ENCODE assay signal across 2 cellular contexts in the genomic region with DNA sequence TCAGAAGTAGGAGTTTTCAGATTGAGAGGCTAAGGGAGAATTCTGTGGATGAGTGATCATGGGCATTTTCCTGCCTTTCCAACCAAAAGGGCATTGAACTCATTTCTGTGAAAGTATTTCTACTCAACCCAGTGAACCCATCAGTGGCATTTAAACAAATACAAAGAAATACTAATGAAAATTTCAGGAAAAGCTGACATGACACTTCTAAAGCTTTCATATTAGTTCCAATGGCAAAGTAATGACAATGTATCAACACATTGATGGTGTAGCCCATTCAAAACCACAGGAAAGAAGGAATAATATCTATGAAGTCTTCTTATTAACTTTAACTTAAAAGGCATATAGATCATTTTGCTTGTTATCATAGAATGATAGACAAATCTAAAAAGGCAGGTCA.
TF ChIP-seq lines count a peak whose summit lies in the region.

No MANE protein-coding gene starts in this region.

TF ChIP-seq in HepG2, 621 proteins besides CTCF, POLR2A, EP300 and RAD21:
- TF ChIP-seq KLF9 (CRISPR knock-in tag; IDR thresholded peaks at IDR 0.05; ENCODE audit: low read depth), result no peak
- peak; percentile 73 for TF ChIP-seq MAFF (IDR thresholded peaks at IDR 0.05; ENCODE audit: low read depth, low read length)
- no peak for TF ChIP-seq HOXD1 (CRISPR knock-in tag; IDR thresholded peaks at IDR 0.05)
- no peak for TF ChIP-seq STAT5B (CRISPR knock-in tag; IDR thresholded peaks at IDR 0.05)
- no peak for TF ChIP-seq HOXA7 (CRISPR knock-in tag; IDR thresholded peaks at IDR 0.05)
- TF ChIP-seq ZNF614 (CRISPR knock-in tag; IDR thresholded peaks at IDR 0.05; ENCODE audit: borderline replicate concordance), result no peak
- TF ChIP-seq MAFK (conservative IDR thresholded peaks at IDR 0.05 in 1 of 2, IDR thresholded peaks at IDR 0.05 in 1 of 2; ENCODE audit: low read length in 2 of 2), result peak; percentile 70 to 84; a peak in 3 of 4 replicates
- TF ChIP-seq, protein P1, sequence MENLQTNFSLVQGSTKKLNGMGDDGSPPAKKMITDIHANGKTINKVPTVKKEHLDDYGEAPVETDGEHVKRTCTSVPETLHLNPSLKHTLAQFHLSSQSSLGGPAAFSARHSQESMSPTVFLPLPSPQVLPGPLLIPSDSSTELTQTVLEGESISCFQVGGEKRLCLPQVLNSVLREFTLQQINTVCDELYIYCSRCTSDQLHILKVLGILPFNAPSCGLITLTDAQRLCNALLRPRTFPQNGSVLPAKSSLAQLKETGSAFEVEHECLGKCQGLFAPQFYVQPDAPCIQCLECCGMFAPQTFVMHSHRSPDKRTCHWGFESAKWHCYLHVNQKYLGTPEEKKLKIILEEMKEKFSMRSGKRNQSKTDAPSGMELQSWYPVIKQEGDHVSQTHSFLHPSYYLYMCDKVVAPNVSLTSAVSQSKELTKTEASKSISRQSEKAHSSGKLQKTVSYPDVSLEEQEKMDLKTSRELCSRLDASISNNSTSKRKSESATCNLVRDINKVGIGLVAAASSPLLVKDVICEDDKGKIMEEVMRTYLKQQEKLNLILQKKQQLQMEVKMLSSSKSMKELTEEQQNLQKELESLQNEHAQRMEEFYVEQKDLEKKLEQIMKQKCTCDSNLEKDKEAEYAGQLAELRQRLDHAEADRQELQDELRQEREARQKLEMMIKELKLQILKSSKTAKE (CRISPR knock-in tag; IDR thresholded peaks at IDR 0.05; ENCODE audit: borderline replicate concordance), result no peak
- TF ChIP-seq, protein P2, sequence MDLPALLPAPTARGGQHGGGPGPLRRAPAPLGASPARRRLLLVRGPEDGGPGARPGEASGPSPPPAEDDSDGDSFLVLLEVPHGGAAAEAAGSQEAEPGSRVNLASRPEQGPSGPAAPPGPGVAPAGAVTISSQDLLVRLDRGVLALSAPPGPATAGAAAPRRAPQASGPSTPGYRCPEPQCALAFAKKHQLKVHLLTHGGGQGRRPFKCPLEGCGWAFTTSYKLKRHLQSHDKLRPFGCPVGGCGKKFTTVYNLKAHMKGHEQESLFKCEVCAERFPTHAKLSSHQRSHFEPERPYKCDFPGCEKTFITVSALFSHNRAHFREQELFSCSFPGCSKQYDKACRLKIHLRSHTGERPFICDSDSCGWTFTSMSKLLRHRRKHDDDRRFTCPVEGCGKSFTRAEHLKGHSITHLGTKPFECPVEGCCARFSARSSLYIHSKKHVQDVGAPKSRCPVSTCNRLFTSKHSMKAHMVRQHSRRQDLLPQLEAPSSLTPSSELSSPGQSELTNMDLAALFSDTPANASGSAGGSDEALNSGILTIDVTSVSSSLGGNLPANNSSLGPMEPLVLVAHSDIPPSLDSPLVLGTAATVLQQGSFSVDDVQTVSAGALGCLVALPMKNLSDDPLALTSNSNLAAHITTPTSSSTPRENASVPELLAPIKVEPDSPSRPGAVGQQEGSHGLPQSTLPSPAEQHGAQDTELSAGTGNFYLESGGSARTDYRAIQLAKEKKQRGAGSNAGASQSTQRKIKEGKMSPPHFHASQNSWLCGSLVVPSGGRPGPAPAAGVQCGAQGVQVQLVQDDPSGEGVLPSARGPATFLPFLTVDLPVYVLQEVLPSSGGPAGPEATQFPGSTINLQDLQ (CRISPR knock-in tag; IDR thresholded peaks at IDR 0.05), result no peak
TF ChIP-seq in HepG2: peak in this region for 2.

TF ChIP-seq in K562, 482 proteins besides CTCF, POLR2A, EP300 and RAD21:
- peak; percentile 36; the same call in 1 of the 2 replicates for TF ChIP-seq MAFK (IDR thresholded peaks at IDR 0.05; ENCODE audit: low read length)
- TF ChIP-seq, protein P3, sequence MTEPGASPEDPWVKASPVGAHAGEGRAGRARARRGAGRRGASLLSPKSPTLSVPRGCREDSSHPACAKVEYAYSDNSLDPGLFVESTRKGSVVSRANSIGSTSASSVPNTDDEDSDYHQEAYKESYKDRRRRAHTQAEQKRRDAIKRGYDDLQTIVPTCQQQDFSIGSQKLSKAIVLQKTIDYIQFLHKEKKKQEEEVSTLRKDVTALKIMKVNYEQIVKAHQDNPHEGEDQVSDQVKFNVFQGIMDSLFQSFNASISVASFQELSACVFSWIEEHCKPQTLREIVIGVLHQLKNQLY (CRISPR knock-in tag; conservative IDR thresholded peaks at IDR 0.05), result no peak
